ENCODE assay signal across 8 cellular contexts in genomic region chr5:177671755-177672690, GRCh38.
DNase-seq lines count a peak whose midpoint lies in the region; ATAC-seq and TF ChIP-seq lines count a peak whose summit lies in the region.
"Not testable (repeated sequence)": the region's sequence is repeated elsewhere in the genome, so short reads cannot be mapped to it uniquely, and the experiment has no call there.

No MANE protein-coding gene starts in this region.

- ATAC-seq in GM19043 (IDR thresholded peaks at IDR 0.05; ENCODE audit: low read depth, unreplicated experiment), result peak; percentile 44
- ATAC-seq in HG02973 (IDR thresholded peaks at IDR 0.05; ENCODE audit: unreplicated experiment), result peak; percentile 58
- ATAC-seq in activated T-cell treated with anti-CD3 and anti-CD28 coated beads, Interleukin-2, amount 50 U/mL, for 72 hours (replicated peaks in 1 of 2), result peak; percentile 83 to 90
- ATAC-seq in mucosa of descending colon, result peak; percentile 83

- H3K4me1 ChIP-seq in esophagus muscularis mucosa; mucosa of descending colon (ENCODE audit: low read depth): not testable (repeated sequence)

- not testable (repeated sequence) for H3K27me3 ChIP-seq in esophagus muscularis mucosa

- H3K9me3 Mint-ChIP-seq in activated T-cell treated with anti-CD3 and anti-CD28 coated beads, Interleukin-2, amount 50 U/mL, for 72 hours, result not testable (repeated sequence)

- not testable (repeated sequence) for TF ChIP-seq CTCF in AG04449 (IDR thresholded peaks at IDR 0.05; ENCODE audit: insufficient read depth, low read length, missing control alignments); esophagus muscularis mucosa (IDR thresholded peaks at IDR 0.05); mucosa of descending colon (IDR thresholded peaks at IDR 0.05)

- not testable (repeated sequence) for TF ChIP-seq EP300 in esophagus muscularis mucosa (IDR thresholded peaks at IDR 0.05)

- H3K4me3 ChIP-seq in AG04449 (ENCODE audit: low read depth, low read length) (peak overlapping the region; percentile 51), esophagus muscularis mucosa (peak overlapping the region; percentile 57 to 80 (median 59))
- not testable (repeated sequence) for H3K4me3 ChIP-seq in mucosa of descending colon

- CTCF ChIA-PET in AG04449 (lab: Yijun Ruan, JAX), result not testable (repeated sequence)

- not testable (repeated sequence) for TF ChIP-seq POLR2A in esophagus muscularis mucosa (IDR thresholded peaks at IDR 0.05; ENCODE audit: low read depth)

- DNase-seq in AG04449 (ENCODE audit: low read depth, low spot score); esophagus muscularis mucosa (ENCODE audit: extremely low spot score): not testable (repeated sequence)
- peak; percentile 9 for DNase-seq in RPMI7951 (ENCODE audit: low read depth)
- DNase-seq in activated T-cell treated with anti-CD3 and anti-CD28 coated beads, Interleukin-2, amount 50 U/mL, for 72 hours, result peak; percentile 81 to 87
- peak; percentile 80 to 88 (median 86) for DNase-seq in mucosa of descending colon
- peak; percentile 62 to 66 for DNase-seq in stimulated activated CD4-positive, alpha-beta T cell treated with anti-CD3 and anti-CD28 coated beads, Interleukin-4, amount 100 ng/mL, for 48 hours (ENCODE audit: low read depth in 2 of 2)

- H3K27ac Mint-ChIP-seq in activated T-cell treated with anti-CD3 and anti-CD28 coated beads, Interleukin-2, amount 50 U/mL, for 72 hours, result not testable (repeated sequence)

- no CpG with 5 or more reads among the region's 110 CpGs for WGBS in esophagus muscularis mucosa

- intact Hi-C loops in esophagus muscularis mucosa (cut with DNase I); mucosa of descending colon (cut with DNase I, micrococcal nuclease): not testable (repeated sequence)

- not testable (repeated sequence) for H3K36me3 ChIP-seq in esophagus muscularis mucosa; mucosa of descending colon (ENCODE audit: low read depth)

- H3K4me3 Mint-ChIP-seq in activated T-cell treated with anti-CD3 and anti-CD28 coated beads, Interleukin-2, amount 50 U/mL, for 72 hours, result peak overlapping the region; percentile 31 to 66

- not testable (repeated sequence) for H3K4me1 Mint-ChIP-seq in activated T-cell treated with anti-CD3 and anti-CD28 coated beads, Interleukin-2, amount 50 U/mL, for 72 hours (ENCODE audit: low read depth)

- peak overlapping the region in 3 of 4 donors; percentile 51 to 70 (median 69) for H3K27ac ChIP-seq in esophagus muscularis mucosa (replicated peaks in 1 of 4)

- H3K9me3 ChIP-seq in esophagus muscularis mucosa, mucosa of descending colon: not testable (repeated sequence)

- POLR2A ChIA-PET in AG04449 (lab: Yijun Ruan, JAX), result not testable (repeated sequence)

- not testable (repeated sequence) for H3K36me3 Mint-ChIP-seq in activated T-cell treated with anti-CD3 and anti-CD28 coated beads, Interleukin-2, amount 50 U/mL, for 72 hours (ENCODE audit: insufficient read depth in 2 of 2)

- not testable (repeated sequence) for H3K27me3 Mint-ChIP-seq in activated T-cell treated with anti-CD3 and anti-CD28 coated beads, Interleukin-2, amount 50 U/mL, for 72 hours (ENCODE audit: low read depth)
